ENCODE assay signal across 17 cellular contexts in the genomic region with DNA sequence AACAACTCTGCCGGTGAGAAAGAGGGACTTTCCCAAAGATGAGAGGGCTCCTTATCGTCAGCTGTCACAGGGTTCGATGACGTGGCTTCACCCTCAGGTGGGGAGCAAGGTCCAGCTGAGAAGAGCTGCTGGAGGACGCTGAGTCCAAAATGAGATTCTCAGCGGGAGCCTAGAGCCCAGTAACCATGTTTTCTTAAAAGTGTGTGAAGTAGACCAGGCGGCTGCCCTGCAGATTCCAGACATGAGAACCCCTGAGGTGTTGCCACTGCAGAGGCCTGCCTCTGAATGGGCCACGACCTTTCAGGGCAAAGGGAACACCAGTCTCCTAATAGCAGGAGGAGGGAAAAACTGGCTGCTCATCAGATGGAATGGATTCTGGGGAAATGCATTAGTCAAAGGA.
DNase-seq lines count a peak whose midpoint lies in the region; ATAC-seq, FAIRE-seq and TF ChIP-seq lines count a peak whose summit lies in the region.
"Had no signal": no experiment of that assay in that cellular context is flagged by ENCODE, and none has a peak within 500 bp of the region (broad histone marks: within the 10 kb centered on the region; RNA-seq: fewer than 3 reads in every experiment).

No MANE protein-coding gene starts in this region.

- H3K9me3 Mint-ChIP-seq in WTC11 = no peaks in the 10 kb centered on the region
- H3K9me3 Mint-ChIP-seq: neural crest cell had no signal

- no peak overlapping the region; the same call in 1 of the 2 replicates for H3K27ac Mint-ChIP-seq in WTC11
- H3K27ac Mint-ChIP-seq: activated naive CD8-positive, alpha-beta T cell had no signal

- FAIRE-seq in GM12891 (lab: Jason Lieb, UNC) = peak; percentile 31
- no peak for FAIRE-seq in GM12892 (lab: Jason Lieb, UNC)

- POLR2A ChIA-PET in WTC11 (lab: Charles Lee) = no interaction called here

- peak; percentile 65 for ATAC-seq in WTC11
- no peak for ATAC-seq in HG02852 (IDR thresholded peaks at IDR 0.05; ENCODE audit: unreplicated experiment)
- no peak for ATAC-seq in HG03039 (IDR thresholded peaks at IDR 0.05; ENCODE audit: unreplicated experiment)

- TF ChIP-seq CTCF in WTC11 (IDR thresholded peaks at IDR 0.05) (no peak), epithelial cell of proximal tubule (conservative IDR thresholded peaks at IDR 0.05; ENCODE audit: low read depth, low read length) (no peak)

- TF ChIP-seq POLR2A in GM12891 (IDR thresholded peaks at IDR 0.05; ENCODE audit: low read depth, low read length) (no peak), GM12892 (IDR thresholded peaks at IDR 0.05; ENCODE audit: low read depth, low read length) (no peak)

- H3K4me3 ChIP-seq in epithelial cell of proximal tubule (ENCODE audit: low read depth, low read length) = no peak overlapping the region
- H3K4me3 ChIP-seq: HAP-1, suprapubic skin had no signal

- peaks cover 53% of the 10 kb centered on the region for H3K4me1 Mint-ChIP-seq in WTC11

- no peaks in the 10 kb centered on the region for H3K36me3 Mint-ChIP-seq in WTC11

- DNase-seq in GM12891 (ENCODE audit: insufficient read length, low spot score) = no peak
- peak; percentile 21 for DNase-seq in WTC11 (ENCODE audit: low spot score)
- peak; percentile 70 for DNase-seq in epithelial cell of proximal tubule (ENCODE audit: low read depth)
- peak; percentile 30 for DNase-seq in non-pigmented ciliary epithelial cell (ENCODE audit: low read depth)
- DNase-seq in activated CD8-positive, alpha-beta memory T cell treated with anti-CD3 and anti-CD28 coated beads for 24 hours = no peak
- no peak for DNase-seq in GM12892 (ENCODE audit: insufficient read length)
- DNase-seq: activated T-cell treated with anti-CD3 and anti-CD28 coated beads, Interleukin-2, amount 50 U/mL, for 1 hour; foreskin melanocyte; mammary epithelial cell; NCI-H2029 treated with DMSO at 0.1 percent for 48 hours; stimulated activated CD4-positive, alpha-beta T cell treated with anti-CD3 and anti-CD28 coated beads, Interleukin-1b, Interleukin-23, amount 100 ng/mL, for 48 hours had no signal

- CTCF ChIA-PET in WTC11 (lab: Charles Lee) = no interaction called here

- H3K4me3 Mint-ChIP-seq in WTC11 = no peak overlapping the region
- H3K4me3 Mint-ChIP-seq: activated naive CD8-positive, alpha-beta T cell; neural crest cell had no signal

- H3K27me3 Mint-ChIP-seq in WTC11 (ENCODE audit: low read depth) = no peaks in the 10 kb centered on the region
- H3K27me3 Mint-ChIP-seq: activated naive CD8-positive, alpha-beta T cell had no signal

TF ChIP-seq in GM12891, 5 proteins besides CTCF, POLR2A, EP300 and RAD21:
- TF ChIP-seq SPI1 (IDR thresholded peaks at IDR 0.05; ENCODE audit: low read depth, low read length) (no peak), TAF1 (IDR thresholded peaks at IDR 0.05; ENCODE audit: low read depth, low read length) (no peak), POLR2AphosphoS5 (IDR thresholded peaks at IDR 0.05; ENCODE audit: low read depth, low read length) (no peak), PAX5 (IDR thresholded peaks at IDR 0.05; ENCODE audit: insufficient read depth, low read length, severe bottlenecking) (no peak), POU2F2 (IDR thresholded peaks at IDR 0.05; ENCODE audit: low read depth, low read length) (no peak)

TF ChIP-seq in WTC11, 78 proteins besides CTCF, POLR2A, EP300 and RAD21:
- TF ChIP-seq ZNF317 (CRISPR knock-in tag; IDR thresholded peaks at IDR 0.05; ENCODE audit: borderline replicate concordance, low read depth) (no peak), ZNF423 (CRISPR knock-in tag; IDR thresholded peaks at IDR 0.05) (peak; percentile 90)
- TF ChIP-seq, protein P1, sequence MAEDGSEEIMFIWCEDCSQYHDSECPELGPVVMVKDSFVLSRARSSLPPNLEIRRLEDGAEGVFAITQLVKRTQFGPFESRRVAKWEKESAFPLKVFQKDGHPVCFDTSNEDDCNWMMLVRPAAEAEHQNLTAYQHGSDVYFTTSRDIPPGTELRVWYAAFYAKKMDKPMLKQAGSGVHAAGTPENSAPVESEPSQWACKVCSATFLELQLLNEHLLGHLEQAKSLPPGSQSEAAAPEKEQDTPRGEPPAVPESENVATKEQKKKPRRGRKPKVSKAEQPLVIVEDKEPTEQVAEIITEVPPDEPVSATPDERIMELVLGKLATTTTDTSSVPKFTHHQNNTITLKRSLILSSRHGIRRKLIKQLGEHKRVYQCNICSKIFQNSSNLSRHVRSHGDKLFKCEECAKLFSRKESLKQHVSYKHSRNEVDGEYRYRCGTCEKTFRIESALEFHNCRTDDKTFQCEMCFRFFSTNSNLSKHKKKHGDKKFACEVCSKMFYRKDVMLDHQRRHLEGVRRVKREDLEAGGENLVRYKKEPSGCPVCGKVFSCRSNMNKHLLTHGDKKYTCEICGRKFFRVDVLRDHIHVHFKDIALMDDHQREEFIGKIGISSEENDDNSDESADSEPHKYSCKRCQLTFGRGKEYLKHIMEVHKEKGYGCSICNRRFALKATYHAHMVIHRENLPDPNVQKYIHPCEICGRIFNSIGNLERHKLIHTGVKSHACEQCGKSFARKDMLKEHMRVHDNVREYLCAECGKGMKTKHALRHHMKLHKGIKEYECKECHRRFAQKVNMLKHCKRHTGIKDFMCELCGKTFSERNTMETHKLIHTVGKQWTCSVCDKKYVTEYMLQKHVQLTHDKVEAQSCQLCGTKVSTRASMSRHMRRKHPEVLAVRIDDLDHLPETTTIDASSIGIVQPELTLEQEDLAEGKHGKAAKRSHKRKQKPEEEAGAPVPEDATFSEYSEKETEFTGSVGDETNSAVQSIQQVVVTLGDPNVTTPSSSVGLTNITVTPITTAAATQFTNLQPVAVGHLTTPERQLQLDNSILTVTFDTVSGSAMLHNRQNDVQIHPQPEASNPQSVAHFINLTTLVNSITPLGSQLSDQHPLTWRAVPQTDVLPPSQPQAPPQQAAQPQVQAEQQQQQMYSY (CRISPR knock-in tag; IDR thresholded peaks at IDR 0.05) = peak; percentile 78

Comparison
In these comparisons a context has a peak if more than half of its experiments do, and no peak if none do; other contexts are left out.
1. DNase-seq: peak in WTC11 (single experiment), epithelial cell of proximal tubule (single experiment) and non-pigmented ciliary epithelial cell (single experiment); none in GM12891 (single experiment), activated CD8-positive, alpha-beta memory T cell treated with anti-CD3 and anti-CD28 coated beads for 24 hours (single experiment) and GM12892 (single experiment).